In the genomic region with DNA sequence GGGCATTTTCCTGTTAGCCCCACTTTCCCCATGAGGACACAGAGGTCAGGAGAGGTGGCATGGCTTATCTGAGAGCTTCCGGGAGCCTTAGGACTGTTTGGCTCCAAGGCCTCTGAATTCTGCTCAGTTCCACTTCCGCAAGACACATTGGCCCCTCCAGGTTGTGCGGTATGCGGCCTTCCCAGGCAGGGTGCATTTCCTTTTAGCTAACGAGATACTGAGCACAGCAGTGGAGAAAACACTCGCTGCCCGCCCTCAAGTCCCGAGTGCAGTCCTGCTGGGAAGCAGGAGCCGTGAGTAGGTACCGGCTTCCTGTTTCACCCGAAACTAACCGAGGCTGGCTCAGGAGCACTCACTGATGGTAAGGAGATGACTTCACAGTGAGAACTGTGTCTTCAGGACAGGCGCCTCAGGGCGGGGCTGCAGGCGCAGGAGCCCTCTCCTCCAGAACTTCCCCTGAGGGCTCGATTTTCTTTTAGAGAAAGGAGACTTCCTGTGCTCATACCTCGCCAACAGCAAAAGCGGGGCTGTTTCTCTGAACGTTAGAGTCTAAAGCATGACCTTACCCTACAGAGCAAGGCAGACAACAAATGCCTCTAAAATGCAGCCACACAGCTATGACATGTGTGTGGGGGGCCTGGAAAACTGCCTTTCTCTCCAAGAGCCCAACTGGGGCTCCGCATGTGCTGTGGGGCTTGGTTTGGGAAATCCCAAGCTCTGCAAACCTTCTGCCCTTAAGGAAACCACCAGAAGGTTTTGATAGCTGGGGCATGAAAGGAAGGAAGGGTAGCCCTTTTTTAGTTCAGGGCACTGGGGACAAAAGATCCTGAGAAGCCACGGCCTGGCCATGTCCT, we compare ENCODE assay signal across 1 cellular context.
TF ChIP-seq lines count a peak whose summit lies in the region.

No MANE protein-coding gene starts in this region.

TF ChIP-seq in WTC11, 78 proteins besides CTCF, POLR2A, EP300 and RAD21 (continued from another document):
- TF ChIP-seq, protein P1, sequence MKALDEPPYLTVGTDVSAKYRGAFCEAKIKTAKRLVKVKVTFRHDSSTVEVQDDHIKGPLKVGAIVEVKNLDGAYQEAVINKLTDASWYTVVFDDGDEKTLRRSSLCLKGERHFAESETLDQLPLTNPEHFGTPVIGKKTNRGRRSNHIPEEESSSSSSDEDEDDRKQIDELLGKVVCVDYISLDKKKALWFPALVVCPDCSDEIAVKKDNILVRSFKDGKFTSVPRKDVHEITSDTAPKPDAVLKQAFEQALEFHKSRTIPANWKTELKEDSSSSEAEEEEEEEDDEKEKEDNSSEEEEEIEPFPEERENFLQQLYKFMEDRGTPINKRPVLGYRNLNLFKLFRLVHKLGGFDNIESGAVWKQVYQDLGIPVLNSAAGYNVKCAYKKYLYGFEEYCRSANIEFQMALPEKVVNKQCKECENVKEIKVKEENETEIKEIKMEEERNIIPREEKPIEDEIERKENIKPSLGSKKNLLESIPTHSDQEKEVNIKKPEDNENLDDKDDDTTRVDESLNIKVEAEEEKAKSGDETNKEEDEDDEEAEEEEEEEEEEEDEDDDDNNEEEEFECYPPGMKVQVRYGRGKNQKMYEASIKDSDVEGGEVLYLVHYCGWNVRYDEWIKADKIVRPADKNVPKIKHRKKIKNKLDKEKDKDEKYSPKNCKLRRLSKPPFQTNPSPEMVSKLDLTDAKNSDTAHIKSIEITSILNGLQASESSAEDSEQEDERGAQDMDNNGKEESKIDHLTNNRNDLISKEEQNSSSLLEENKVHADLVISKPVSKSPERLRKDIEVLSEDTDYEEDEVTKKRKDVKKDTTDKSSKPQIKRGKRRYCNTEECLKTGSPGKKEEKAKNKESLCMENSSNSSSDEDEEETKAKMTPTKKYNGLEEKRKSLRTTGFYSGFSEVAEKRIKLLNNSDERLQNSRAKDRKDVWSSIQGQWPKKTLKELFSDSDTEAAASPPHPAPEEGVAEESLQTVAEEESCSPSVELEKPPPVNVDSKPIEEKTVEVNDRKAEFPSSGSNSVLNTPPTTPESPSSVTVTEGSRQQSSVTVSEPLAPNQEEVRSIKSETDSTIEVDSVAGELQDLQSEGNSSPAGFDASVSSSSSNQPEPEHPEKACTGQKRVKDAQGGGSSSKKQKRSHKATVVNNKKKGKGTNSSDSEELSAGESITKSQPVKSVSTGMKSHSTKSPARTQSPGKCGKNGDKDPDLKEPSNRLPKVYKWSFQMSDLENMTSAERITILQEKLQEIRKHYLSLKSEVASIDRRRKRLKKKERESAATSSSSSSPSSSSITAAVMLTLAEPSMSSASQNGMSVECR (CRISPR knock-in tag; IDR thresholded peaks at IDR 0.05; ENCODE audit: borderline replicate concordance): no peak
